In the genomic region with DNA sequence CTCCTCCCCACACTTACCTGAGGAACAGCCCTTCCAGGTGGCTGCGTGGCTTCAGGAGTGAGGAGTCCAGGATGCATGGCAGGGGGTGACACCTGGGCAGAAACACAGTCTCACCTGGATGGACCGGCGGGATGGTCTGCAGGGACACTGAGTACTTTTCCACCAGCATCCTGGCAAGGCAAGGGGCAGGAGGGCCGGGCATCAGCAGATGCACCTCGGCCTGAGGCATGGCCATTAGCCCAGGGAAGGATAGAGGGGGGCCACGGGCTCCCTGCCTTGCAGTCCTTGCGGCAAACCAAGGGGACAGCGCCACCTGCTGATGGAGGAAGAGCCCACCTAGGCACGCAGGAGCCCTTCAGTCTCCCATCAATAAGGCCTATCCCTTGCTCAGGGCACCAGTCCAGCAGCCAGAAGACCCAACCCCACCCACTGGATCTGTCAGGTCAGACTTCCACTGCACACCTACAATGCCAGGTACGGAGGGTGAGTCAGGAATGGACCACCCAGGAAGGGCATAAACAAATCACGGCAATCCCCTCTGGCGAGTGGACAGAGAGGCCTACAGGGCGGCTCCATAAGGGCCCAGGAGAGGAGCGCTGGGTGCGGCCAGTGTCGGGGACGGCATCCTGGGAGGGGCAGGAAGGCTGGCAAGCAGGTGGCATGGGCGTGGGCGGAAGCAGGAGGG, we compare ENCODE assay signal across 9 cellular contexts. TPM values are rescaled to one million over a fixed set of nuclear protein-coding genes. Genes with fewer than 3 reads are reported as not detected.
DNase-seq lines count a peak whose midpoint lies in the region; ATAC-seq, FAIRE-seq and TF ChIP-seq lines count a peak whose summit lies in the region.
"Had no signal": no experiment of that assay in that cellular context is flagged by ENCODE, and none has a peak within 500 bp of the region (broad histone marks: within the 10 kb centered on the region; RNA-seq: fewer than 3 reads in every experiment).

No MANE protein-coding gene starts in this region.

- no peaks in the 10 kb centered on the region for H3K9me3 ChIP-seq in upper lobe of right lung

- H3K27ac Mint-ChIP-seq in activated naive CD4-positive, alpha-beta T cell treated with anti-CD3 and anti-CD28 coated beads, Interleukin-2, amount 10 ng/mL, durations not matched to agents 7 days and 5 days, result peak overlapping the region; percentile 99

- no peak overlapping the region for H3K4me3 ChIP-seq in upper lobe of right lung

- FAIRE-seq in H54 (lab: Jason Lieb, UNC), result no peak
- FAIRE-seq: TTC549 had no signal

- peaks cover 3% of the 10 kb centered on the region for H3K36me3 Mint-ChIP-seq in activated naive CD4-positive, alpha-beta T cell treated with anti-CD3 and anti-CD28 coated beads, Interleukin-2, amount 10 ng/mL, durations not matched to agents 7 days and 5 days

- peaks cover 8% of the 10 kb centered on the region for H3K27me3 Mint-ChIP-seq in activated naive CD4-positive, alpha-beta T cell treated with anti-CD3 and anti-CD28 coated beads, Interleukin-2, amount 10 ng/mL, durations not matched to agents 7 days and 5 days

- ATAC-seq in upper lobe of right lung, result peak; percentile 98

- H3K9me3 Mint-ChIP-seq in activated naive CD4-positive, alpha-beta T cell treated with anti-CD3 and anti-CD28 coated beads, Interleukin-2, amount 10 ng/mL, durations not matched to agents 7 days and 5 days, result no peaks in the 10 kb centered on the region

- no peak for TF ChIP-seq POLR2A in H54 (IDR thresholded peaks at IDR 0.05; ENCODE audit: low read depth, low read length)

- no peaks in the 10 kb centered on the region for H3K4me1 ChIP-seq in upper lobe of right lung

- H3K36me3 ChIP-seq in upper lobe of right lung, result no peaks in the 10 kb centered on the region

- intact Hi-C loops in posterior cingulate gyrus (cut with DNase I) (loop anchor here (2.0 to 5.0 kb wide), 2 partner anchors 144 to 152 kb away; partner anchors contain the start of genes ANKRD36 and CNNM3), upper lobe of right lung (cut with DNase I) (no loop called here)

- H3K27ac ChIP-seq in upper lobe of right lung, result no peak overlapping the region

- peaks cover 65% of the 10 kb centered on the region for H3K4me1 Mint-ChIP-seq in activated naive CD4-positive, alpha-beta T cell treated with anti-CD3 and anti-CD28 coated beads, Interleukin-2, amount 10 ng/mL, durations not matched to agents 7 days and 5 days

- DNase-seq in COR-L47 (lab: John Stamatoyannopoulos, UW), result peak; percentile 89
- DNase-seq in H54 (ENCODE audit: insufficient read length, low spot score), result peak; percentile 88
- peak; percentile 77 for DNase-seq in NCI-H1105 treated with DMSO at 0.1 percent for 48 hours (lab: John Stamatoyannopoulos, UW)
- DNase-seq in SKM-1 (lab: John Stamatoyannopoulos, UW; ENCODE audit: unreplicated experiment), result peak; percentile 63
- peak; percentile 91 for DNase-seq in activated naive CD4-positive, alpha-beta T cell treated with anti-CD3 and anti-CD28 coated beads, Interleukin-2, amount 10 ng/mL, durations not matched to agents 7 days and 5 days
- DNase-seq in glomerular visceral epithelial cell (ENCODE audit: extremely low spot score), result peak; percentile 86
- DNase-seq in posterior cingulate gyrus, result peak; percentile 72 to 98 (median 94)
- DNase-seq in upper lobe of right lung, result peak; percentile 92

- H3K27me3 ChIP-seq in upper lobe of right lung, result no peaks in the 10 kb centered on the region

- TF ChIP-seq CTCF in upper lobe of right lung (IDR thresholded peaks at IDR 0.05), result peak; percentile 95

- CTCF ChIA-PET in activated naive CD4-positive, alpha-beta T cell treated with anti-CD3 and anti-CD28 coated beads, Interleukin-2, amount 10 ng/mL, durations not matched to agents 7 days and 5 days (lab: Charles Lee), result interaction anchor here (0.7 to 3.5 kb wide), 10 partner anchors 8 to 489 kb away, joined by 3 to 56 read pairs (median 4); partner anchors contain the start of genes ANKRD36 and ANKRD39

- peak overlapping the region; percentile 45 for H3K4me3 Mint-ChIP-seq in activated naive CD4-positive, alpha-beta T cell treated with anti-CD3 and anti-CD28 coated beads, Interleukin-2, amount 10 ng/mL, durations not matched to agents 7 days and 5 days

RNA-seq across cellular contexts. Expression of gene FAM178B, which starts 26.0 kb away (rescaled TPM):
- total RNA-seq in upper lobe of right lung, result 0.67 TPM
